8 cellular contexts compared by ENCODE assay signal in the genomic region with DNA sequence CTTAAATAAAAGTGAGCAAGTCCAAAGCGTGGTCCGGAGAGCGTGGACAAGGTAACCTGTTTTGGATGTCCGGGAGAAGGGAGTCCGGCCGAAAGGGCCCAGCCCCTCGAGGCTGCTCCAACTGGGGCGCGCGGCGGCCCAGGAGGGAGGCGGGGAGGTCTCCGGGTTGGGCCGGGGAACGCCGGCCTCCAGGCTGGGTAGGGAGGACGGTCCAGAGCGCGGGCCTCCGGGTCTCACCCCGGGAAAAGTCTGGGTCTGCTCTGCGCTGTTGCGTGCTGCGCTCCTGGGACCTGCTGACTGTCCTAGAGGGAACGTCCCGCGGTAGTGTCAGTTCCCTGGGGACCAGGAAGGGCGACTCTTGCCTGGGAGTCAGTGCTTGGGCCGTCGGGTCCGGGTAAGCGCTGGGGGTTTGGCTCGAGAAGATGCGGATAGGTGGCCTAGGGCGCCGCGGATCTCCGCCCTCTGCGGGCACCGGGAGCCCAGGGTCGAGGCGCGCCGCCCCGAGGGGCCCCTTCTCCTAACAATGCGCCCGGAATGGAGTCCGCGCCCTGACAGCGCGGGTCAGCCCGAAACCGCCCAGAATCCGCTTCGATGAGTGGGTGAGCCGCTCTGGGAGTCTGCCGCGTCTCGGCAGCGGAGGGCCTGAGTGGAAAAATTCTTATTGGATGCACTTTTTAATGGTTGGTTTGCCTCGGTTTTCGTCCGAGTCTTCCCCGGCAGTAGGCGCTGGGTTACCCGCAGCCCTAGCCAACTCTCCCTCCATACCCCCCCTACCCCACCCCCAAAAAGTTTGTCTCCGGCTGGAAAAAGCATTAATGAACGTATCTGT. TPM values are rescaled to one million over a fixed set of nuclear protein-coding genes. Genes with fewer than 3 reads are reported as not detected.
DNase-seq lines count a peak whose midpoint lies in the region; ATAC-seq and TF ChIP-seq lines count a peak whose summit lies in the region.

No MANE protein-coding gene starts in this region.

- 2 to 4% methylated on average over 68 of the region's 68 CpGs for WGBS in sigmoid colon, 2 donors

- TF ChIP-seq POLR2A in sigmoid colon (IDR thresholded peaks at IDR 0.05) = no peak

- H3K27ac Mint-ChIP-seq in IgD-negative memory B cell = peak overlapping the region; percentile 95 to 100 (median 99)
- peak overlapping the region; percentile 98 for H3K27ac Mint-ChIP-seq in activated naive CD4-positive, alpha-beta T cell treated with anti-CD3 and anti-CD28 coated beads, Interleukin-2, amount 10 ng/mL, durations not matched to agents 7 days and 5 days

- peaks cover 0 to 4% (median 0%) of the 10 kb centered on the region in 3 donors for H3K9me3 Mint-ChIP-seq in IgD-negative memory B cell
- H3K9me3 Mint-ChIP-seq in activated naive CD4-positive, alpha-beta T cell treated with anti-CD3 and anti-CD28 coated beads, Interleukin-2, amount 10 ng/mL, durations not matched to agents 7 days and 5 days = peaks cover 3% of the 10 kb centered on the region

- peak overlapping the region; percentile 39 to 73 (median 54) for H3K4me3 ChIP-seq in sigmoid colon

- H3K36me3 ChIP-seq in sigmoid colon = no peaks in the 10 kb centered on the region

- H3K27me3 ChIP-seq in sigmoid colon = peaks cover 10 to 74% (median 37%) of the 10 kb centered on the region in 3 donors

- peak; percentile 29 to 38 for ATAC-seq in left cardiac atrium
- no peak for ATAC-seq in HG03139 (IDR thresholded peaks at IDR 0.05; ENCODE audit: unreplicated experiment)

- peaks cover 0 to 58% (median 46%) of the 10 kb centered on the region in 4 donors for H3K4me1 ChIP-seq in sigmoid colon

- peak overlapping the region; percentile 94 to 99 (median 98) for H3K4me3 Mint-ChIP-seq in IgD-negative memory B cell
- peak overlapping the region; percentile 87 for H3K4me3 Mint-ChIP-seq in activated naive CD4-positive, alpha-beta T cell treated with anti-CD3 and anti-CD28 coated beads, Interleukin-2, amount 10 ng/mL, durations not matched to agents 7 days and 5 days

- H3K4me1 Mint-ChIP-seq in IgD-negative memory B cell = peaks cover 25 to 33% (median 30%) of the 10 kb centered on the region in 3 donors
- H3K4me1 Mint-ChIP-seq in activated naive CD4-positive, alpha-beta T cell treated with anti-CD3 and anti-CD28 coated beads, Interleukin-2, amount 10 ng/mL, durations not matched to agents 7 days and 5 days = peaks cover 48% of the 10 kb centered on the region

- TF ChIP-seq CTCF in sigmoid colon (IDR thresholded peaks at IDR 0.05) = no peak

- H3K27me3 Mint-ChIP-seq in IgD-negative memory B cell = peaks cover 4% of the 10 kb centered on the region
- H3K27me3 Mint-ChIP-seq in activated naive CD4-positive, alpha-beta T cell treated with anti-CD3 and anti-CD28 coated beads, Interleukin-2, amount 10 ng/mL, durations not matched to agents 7 days and 5 days = peaks cover 60% of the 10 kb centered on the region

- H3K9me3 ChIP-seq in sigmoid colon = no peaks in the 10 kb centered on the region

- H3K27ac ChIP-seq in sigmoid colon = peak overlapping the region; percentile 53 to 85 (median 82)

- TF ChIP-seq EP300 in sigmoid colon (IDR thresholded peaks at IDR 0.05) = no peak

- intact Hi-C loops in left cardiac atrium (cut with DNase I) (no loop called here), sigmoid colon (cut with DNase I) (no loop called here)

- peaks cover 5% of the 10 kb centered on the region for H3K36me3 Mint-ChIP-seq in IgD-negative memory B cell
- peaks cover 30% of the 10 kb centered on the region for H3K36me3 Mint-ChIP-seq in activated naive CD4-positive, alpha-beta T cell treated with anti-CD3 and anti-CD28 coated beads, Interleukin-2, amount 10 ng/mL, durations not matched to agents 7 days and 5 days

- CTCF ChIA-PET in activated naive CD4-positive, alpha-beta T cell treated with anti-CD3 and anti-CD28 coated beads, Interleukin-2, amount 10 ng/mL, durations not matched to agents 7 days and 5 days (lab: Charles Lee) = interaction anchor here (0.7 to 1.3 kb wide), 3 partner anchors 20 to 64 kb away, joined by 3 to 5 read pairs (median 4); no protein-coding TSS in a partner anchor

- DNase-seq in EL (peak; percentile 55), left cardiac atrium (peak; percentile 63), sigmoid colon (no peak), NCI-H187 (lab: John Stamatoyannopoulos, UW) (no peak), midbrain (lab: John Stamatoyannopoulos, UW) (no peak)
- DNase-seq in activated naive CD4-positive, alpha-beta T cell treated with anti-CD3 and anti-CD28 coated beads, Interleukin-2, amount 10 ng/mL, durations not matched to agents 7 days and 5 days = peak; percentile 53

RNA-seq across cellular contexts. Expression of a gene that starts 0.9 kb away (rescaled TPM):
- polyA plus RNA-seq in IgD-negative memory B cell = 113 TPM
- total RNA-seq in left cardiac atrium = 10 to 100 TPM; 22.1 to 27.9 TPM
- 10 to 100 TPM in 3 of 4 donors, 1 to 10 TPM in 1; 8.8 to 18.0 (median 15.0) TPM for total RNA-seq in sigmoid colon
- 10 to 100 TPM in 1 of 3 donors, 1 to 10 TPM in 2; 1.8 to 16.6 (median 4.2) TPM for polyA plus RNA-seq in sigmoid colon

Comparison
In these comparisons a context has a peak if more than half of its experiments do, and no peak if none do; other contexts are left out.
1. DNase-seq: peak in EL (single experiment), activated naive CD4-positive, alpha-beta T cell treated with anti-CD3 and anti-CD28 coated beads, Interleukin-2, amount 10 ng/mL, durations not matched to agents 7 days and 5 days (single experiment) and left cardiac atrium (single experiment); none in sigmoid colon (single experiment), NCI-H187 (0 of 2) and midbrain (single experiment).